ENCODE assay signal across 8 cellular contexts in the genomic region with DNA sequence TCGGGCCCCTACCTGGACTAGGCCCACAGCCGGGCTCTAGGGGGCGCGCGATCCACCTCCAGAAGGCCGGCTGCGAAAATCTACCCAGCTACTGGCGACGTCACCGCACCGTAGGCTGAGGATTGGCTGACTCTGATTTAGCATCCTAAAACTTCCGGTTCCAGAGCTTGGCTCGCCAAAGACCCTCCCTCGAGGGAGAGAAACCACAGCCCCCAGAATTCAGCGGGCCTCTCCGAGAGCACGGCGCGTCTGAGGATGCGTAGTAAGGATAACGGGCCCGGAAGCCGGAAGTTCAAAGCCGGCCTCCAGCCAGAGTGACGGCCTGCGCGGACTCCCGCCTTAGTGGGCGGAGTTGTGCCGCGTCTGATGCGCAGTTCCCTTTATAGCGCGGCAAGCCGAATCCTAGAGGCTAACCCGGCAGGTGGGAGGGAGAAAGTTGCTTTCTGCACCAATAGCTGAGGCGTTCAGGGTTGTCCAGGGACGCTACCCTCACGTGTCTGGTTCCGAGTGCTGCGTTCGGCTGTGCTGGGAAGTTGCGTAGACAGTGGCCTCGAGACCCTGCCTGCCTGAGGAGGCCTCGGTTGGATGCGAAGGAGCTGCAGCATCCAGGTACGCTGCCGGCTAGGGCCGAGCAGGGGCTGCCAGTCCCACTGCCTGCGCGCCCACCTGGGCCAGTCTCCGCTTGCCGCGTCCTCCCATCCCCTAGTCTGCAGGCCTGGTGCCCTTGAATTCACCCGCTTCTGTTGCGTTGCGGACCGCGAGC. TPM values are rescaled to one million over a fixed set of nuclear protein-coding genes. Genes with fewer than 3 reads are reported as not detected.
A peak's percentile ranks its signal among the peaks of the same experiment; 100 is the strongest.
DNase-seq lines count a peak whose midpoint lies in the region; FAIRE-seq and TF ChIP-seq lines count a peak whose summit lies in the region.

A gene (plus strand): TSS at position 544 of the 763 bp plus-strand sequence. CDS start 7,808 bp downstream, outside the sequence.

- H3K4ac ChIP-seq in H1 (replicated peaks; ENCODE audit: insufficient read length, low read depth, low read length), result peak within 1 kb of the TSS; percentile 81
- H3K4ac ChIP-seq in mesenchymal stem cell (ENCODE audit: low read depth in 1 of 2, low read length in 2 of 2), result peak within 1 kb of the TSS; percentile 64 to 89

- peak; percentile 52 to 55 for TF ChIP-seq RAD21 in H1 (IDR thresholded peaks at IDR 0.05 in 1 of 2, conservative IDR thresholded peaks at IDR 0.05 in 1 of 2; ENCODE audit: low read depth in 2 of 2, low read length in 2 of 2)

- H4K8ac ChIP-seq in H1 (ENCODE audit: extremely low read depth, insufficient read depth, low read length), result peak within 1 kb of the TSS; percentile 90
- H4K8ac ChIP-seq in mesenchymal stem cell (ENCODE audit: low read length), result peak within 1 kb of the TSS; percentile 100

- H3K9ac ChIP-seq in H1 (replicated peaks in 1 of 4; ENCODE audit: extremely low read depth in 1 of 4, low read depth in 3 of 4, low read length in 3 of 4) (peak within 1 kb of the TSS; percentile 51 to 88 (median 76)), mesenchymal stem cell (ENCODE audit: low read length) (peak within 1 kb of the TSS; percentile 100)

- no peak within 1 kb of the TSS for H3K23ac ChIP-seq in H1 (ENCODE audit: insufficient read length)
- peak within 1 kb of the TSS in 1 of 2 experiments; percentile 63 for H3K23ac ChIP-seq in mesenchymal stem cell (ENCODE audit: low read length in 2 of 2)

- whole genome bisulfite sequencing in H1 (ENCODE audit: extremely low coverage in 1 of 2, insufficient coverage in 1 of 2, insufficient read length in 1 of 2, insufficient replicate concordance in 2 of 2, low coverage in 1 of 2, low lambda C conversion rate in 2 of 2, missing lambda C conversion rate in 1 of 2), 2 experiments, result 1% methylated on average over 59 of the region's 59 CpGs; no CpG with 5 or more reads in 1 of the 2 experiments
- under 1% methylated on average over 59 of the region's 59 CpGs for WGBS in mesenchymal stem cell

- H2BK20ac ChIP-seq in H1 (ENCODE audit: low read length), result no peak within 1 kb of the TSS

- H2AFZ ChIP-seq in H1 (ENCODE audit: low read length) (peak within 1 kb of the TSS; percentile 79), mesenchymal stem cell (ENCODE audit: low read depth, low read length) (peak within 1 kb of the TSS; percentile 92)

- H3K27ac ChIP-seq in H1 (ENCODE audit: low read depth, low read length) (peak within 1 kb of the TSS; percentile 74), mesenchymal stem cell (ENCODE audit: low read length, poor library complexity, severe bottlenecking) (peak within 1 kb of the TSS; percentile 85)

- TF ChIP-seq CTCF in GM20000 (IDR thresholded peaks at IDR 0.05; ENCODE audit: extremely low read depth, missing control alignments), result peak; percentile 93
- TF ChIP-seq CTCF in H1 (IDR thresholded peaks at IDR 0.05; ENCODE audit: control extremely low read depth in 1 of 3, insufficient read depth in 1 of 3, low read depth in 1 of 3, low read length in 3 of 3), result peak; percentile 81 to 93 (median 81)

- H3K27me3 ChIP-seq in H1 (replicated peaks in 1 of 4; ENCODE audit: control insufficient read depth in 3 of 4, extremely low read depth in 1 of 4, insufficient read depth in 3 of 4, low read length in 3 of 4) (no peaks in the 10 kb centered on the region), mesenchymal stem cell (ENCODE audit: control insufficient read depth in 1 of 2, insufficient read depth in 1 of 2, low read length in 2 of 2) (no peaks in the 10 kb centered on the region)

- peak within 1 kb of the TSS; percentile 76 for H4K91ac ChIP-seq in H1 (replicated peaks; ENCODE audit: insufficient read length, low read length)
- H4K91ac ChIP-seq in mesenchymal stem cell (ENCODE audit: low read length), result peak within 1 kb of the TSS; percentile 87

- FAIRE-seq in H1 (lab: Jason Lieb, UNC), result peak; percentile 73

- H3K9me3 ChIP-seq in H1 (ENCODE audit: insufficient read depth in 2 of 2, low read depth in 1 of 2, low read length in 1 of 2) (no peaks in the 10 kb centered on the region), mesenchymal stem cell (ENCODE audit: control insufficient read depth, low read length) (no peaks in the 10 kb centered on the region)

- peak in 1 of 2 experiments; percentile 93; a peak in 2 of 3 replicates for TF ChIP-seq POLR2A in H1 (IDR thresholded peaks at IDR 0.05; ENCODE audit: control extremely low read depth in 1 of 2, low read depth in 2 of 2, low read length in 2 of 2)

- peaks cover 0 to 13% of the 10 kb centered on the region in 2 experiments; a peak in 2 of 4 replicates for H3K79me2 ChIP-seq in H1 (ENCODE audit: control insufficient read depth in 1 of 2, insufficient read depth in 2 of 2, low read length in 2 of 2)

- H2BK12ac ChIP-seq in H1 (ENCODE audit: low read depth, low read length), result peak within 1 kb of the TSS; percentile 35
- H2BK12ac ChIP-seq in mesenchymal stem cell (ENCODE audit: low read length in 2 of 2), result peak within 1 kb of the TSS; percentile 40 to 67

- CTCF ChIA-PET in H1 (lab: Charles Lee; ENCODE audit: partially characterized antibody), result interaction anchor here (0.6 to 32.9 kb wide), 33 partner anchors 7 to 529 kb away, joined by 3 to 625 read pairs (median 4); a partner anchor contains a TSS

- H3K23me2 ChIP-seq in H1 (ENCODE audit: low read depth, low read length), result peaks cover 8% of the 10 kb centered on the region

- no peaks in the 10 kb centered on the region for H3K36me3 ChIP-seq in H1 (ENCODE audit: control insufficient read depth in 2 of 4, insufficient read depth in 4 of 4, low read length in 3 of 4)
- H3K36me3 ChIP-seq in mesenchymal stem cell (ENCODE audit: control insufficient read depth in 1 of 2, insufficient read depth in 2 of 2, low read depth in 1 of 2, low read length in 2 of 2), result peaks cover 6 to 17% of the 10 kb centered on the region in 2 experiments

- DNase-seq in COLO829 (ENCODE audit: low spot score) (peak; percentile 100), GM20000 (ENCODE audit: low spot score) (peak; percentile 92), HT1080 (ENCODE audit: low read depth) (peak; percentile 100), NOMO-1 treated with DMSO at 0.1 percent for 48 hours (lab: John Stamatoyannopoulos, UW; ENCODE audit: unreplicated experiment) (peak; percentile 99), H1 (ENCODE audit: low read depth in 1 of 2, low spot score in 2 of 2) (peak; percentile 99 to 100), mesenchymal stem cell (peak; percentile 100)
- DNase-seq in activated CD8-positive, alpha-beta memory T cell treated with anti-CD3 and anti-CD28 coated beads for 48 hours (ENCODE audit: low read depth in 2 of 3, low spot score in 2 of 3), result peak; percentile 95 to 99 (median 98)
- peak; percentile 99 for DNase-seq in stimulated activated CD8-positive, alpha-beta memory T cell treated with anti-CD3 and anti-CD28 coated beads, Interleukin-15, amount 100 ng/mL, for 1 hour (ENCODE audit: low read depth)

- H3K14ac ChIP-seq in H1 (ENCODE audit: insufficient read length) (no peak within 1 kb of the TSS), mesenchymal stem cell (ENCODE audit: low read length in 2 of 2) (peak within 1 kb of the TSS in 1 of 2 experiments; percentile 95)

- peaks cover 0 to 2% of the 10 kb centered on the region in 2 experiments for H4K20me1 ChIP-seq in H1 (replicated peaks in 1 of 2; ENCODE audit: control insufficient read depth in 1 of 2, insufficient read depth in 2 of 2, low read length in 2 of 2)

- peak within 1 kb of the TSS; percentile 71 to 89 for H3K4me2 ChIP-seq in H1 (ENCODE audit: insufficient read depth in 1 of 2, low read depth in 2 of 2, low read length in 2 of 2)
- H3K4me2 ChIP-seq in mesenchymal stem cell (ENCODE audit: low read length, poor library complexity, severe bottlenecking), result peak within 1 kb of the TSS; percentile 87

- H2BK120ac ChIP-seq in H1 (replicated peaks; ENCODE audit: low read depth, low read length) (no peak within 1 kb of the TSS), mesenchymal stem cell (ENCODE audit: low read depth, low read length) (peak within 1 kb of the TSS; percentile 49)

- H2BK5ac ChIP-seq in H1 (ENCODE audit: low read depth, low read length) (peak within 1 kb of the TSS; percentile 87), mesenchymal stem cell (ENCODE audit: low read depth, low read length, poor library complexity, severe bottlenecking) (no peak within 1 kb of the TSS)

- H3K4me3 ChIP-seq in H1 (ENCODE audit: extremely low read depth in 1 of 4, insufficient read depth in 2 of 4, low read depth in 3 of 4, low read length in 4 of 4), result peak within 1 kb of the TSS; percentile 67 to 96 (median 88)
- H3K4me3 ChIP-seq in mesenchymal stem cell (ENCODE audit: insufficient read depth in 1 of 2, low read depth in 1 of 2, low read length in 2 of 2), result peak within 1 kb of the TSS; percentile 83 to 100

- peaks cover 10 to 15% (median 12%) of the 10 kb centered on the region in 4 experiments for H3K4me1 ChIP-seq in H1 (replicated peaks in 1 of 4; ENCODE audit: control insufficient read depth in 3 of 4, insufficient read depth in 4 of 4, low read length in 3 of 4)
- peaks cover 34% of the 10 kb centered on the region for H3K4me1 ChIP-seq in mesenchymal stem cell (ENCODE audit: control insufficient read depth, insufficient read depth, low read depth, low read length)

- POLR2A ChIA-PET in H1 (lab: Charles Lee; ENCODE audit: partially characterized antibody), result interaction anchor here (0.6 to 27.1 kb wide), 15 partner anchors 9 to 371 kb away, joined by 3 to 457 read pairs (median 6); a partner anchor contains a TSS

- peak within 1 kb of the TSS; percentile 62 for H3K56ac ChIP-seq in H1 (replicated peaks; ENCODE audit: insufficient read length, low read depth, low read length)

- TF ChIP-seq EP300 in H1 (IDR thresholded peaks at IDR 0.05; ENCODE audit: borderline replicate concordance in 1 of 2, low read depth in 2 of 2, low read length in 2 of 2), result 0 out of 3 replicates have a peak, but pooled peaks of 1 of the 2 experiments have one; percentile 37

- H3K79me1 ChIP-seq in H1 (ENCODE audit: low read depth, low read length) (no peaks in the 10 kb centered on the region; the same call in 1 of the 2 replicates), mesenchymal stem cell (replicated peaks; ENCODE audit: low read length, poor library complexity, severe bottlenecking) (no peaks in the 10 kb centered on the region)

- H4K5ac ChIP-seq in H1 (ENCODE audit: insufficient read length, low read depth, low read length), result peak within 1 kb of the TSS; percentile 53

- H3K18ac ChIP-seq in H1 (ENCODE audit: extremely low read depth, low read length), result peak within 1 kb of the TSS; percentile 68
- peak within 1 kb of the TSS; percentile 91 to 93 for H3K18ac ChIP-seq in mesenchymal stem cell (ENCODE audit: low read depth in 1 of 2, low read length in 2 of 2)

- H2BK15ac ChIP-seq in H1 (ENCODE audit: low read length) (peak within 1 kb of the TSS; percentile 72; the same call in 1 of the 2 replicates), mesenchymal stem cell (ENCODE audit: low read depth, poor library complexity, severe bottlenecking) (no peak within 1 kb of the TSS)

- H2AK5ac ChIP-seq in H1 (ENCODE audit: low read depth, low read length) (no peak within 1 kb of the TSS), mesenchymal stem cell (ENCODE audit: low read length, severe bottlenecking) (peak within 1 kb of the TSS; percentile 80)

RNA-seq across cellular contexts. Expression of the gene that starts here (rescaled TPM):
- 58.9 and 119 TPM in 2 replicates for total RNA-seq in HT1080 (2014; rRNA removed; shearing (Covaris generic))
- 47.7 and 79.3 TPM in 2 replicates for polyA plus RNA-seq in HT1080 (2015; cell fraction: cytosol; rRNA removed)
- 16.7 and 23.4 TPM in 2 replicates for polyA plus RNA-seq in HT1080 (2015; cell fraction: nucleus; rRNA removed)
- 38.5 and 40.1 TPM in 2 replicates for total RNA-seq in H1 (2021; fragmentation: NEBNext Ultra II Directional; extraction: Animal tissue kit (Norgen Biotek cat#: 25700))
- polyA plus RNA-seq in H1 (2011; rRNA removed), result 84.3 and 102 TPM in 2 replicates
- polyA plus RNA-seq in H1 (2011; cell fraction: cytosol; rRNA removed), result 79.1 TPM
- 51.9 TPM for polyA plus RNA-seq in H1 (2011; cell fraction: nucleus; rRNA removed)
- 47.2 to 55.2 TPM (median 54.2 TPM) in 4 replicates for polyA plus RNA-seq in H1 (2012, experiment 1 of 2)
- polyA plus RNA-seq in H1 (2012, experiment 2 of 2), result 82.9 TPM
- 70.4 TPM for polyA plus RNA-seq in H1 (2013, experiment 1 of 2)
- 71.0 TPM for polyA plus RNA-seq in H1 (2013, experiment 2 of 2)
- 22.0 and 26.2 TPM in 2 replicates for polyA minus RNA-seq in H1 (2011; rRNA and poly(A)+ RNA removed)
- 15.9 TPM for polyA minus RNA-seq in H1 (2011; cell fraction: cytosol; rRNA and poly(A)+ RNA removed)
- 20.6 TPM for polyA minus RNA-seq in H1 (2011; cell fraction: nucleus; rRNA and poly(A)+ RNA removed)
- 143 TPM for polyA plus RNA-seq in mesenchymal stem cell (2013, experiment 1 of 2)
- 147 TPM for polyA plus RNA-seq in mesenchymal stem cell (2013, experiment 2 of 2)

Comparison
In these comparisons a context has a peak if more than half of its experiments do, and no peak if none do; other contexts are left out.
1. Peak in every context shown above with its lines: DNase-seq, H3K4me3 ChIP-seq and H3K27ac ChIP-seq.